22 cellular contexts compared by ENCODE assay signal in genomic region chr1:247089616-247090375, GRCh38.
"Had no signal": no experiment of that assay in that cellular context is flagged by ENCODE, and none has a peak within 500 bp of the region (broad histone marks: within the 10 kb centered on the region; RNA-seq: fewer than 3 reads in every experiment).

No MANE protein-coding gene starts in this region.

- H3K4me1 Mint-ChIP-seq: activated CD4-positive, alpha-beta T cell treated with anti-CD3 and anti-CD28 coated beads, Interleukin-2, amount 10 ng/mL, durations not matched to agents 7 days and 5 days; brain; natural killer cell; T-helper 17 cell had no signal

- H3K4me3 Mint-ChIP-seq: activated CD4-positive, alpha-beta T cell treated with anti-CD3 and anti-CD28 coated beads, Interleukin-2, amount 10 ng/mL, durations not matched to agents 7 days and 5 days; activated CD8-positive, alpha-beta T cell treated with anti-CD3 and anti-CD28 coated beads, Interleukin-2, amount 10 ng/mL, durations not matched to agents 7 days and 5 days; activated T-helper 1 cell treated with anti-CD3 and anti-CD28 coated beads, Interleukin-12 subunit alpha, Interleukin-12 subunit beta, Interleukin-2, Interleukin-4 antibody, amounts not matched to agents 30 ng/mL and 10 ng/mL and 1 ng/mL, durations not matched to agents 14 hours and 24 hours and 36 hours; brain; dendritic cell treated with granulocyte-macrophage colony-stimulating factor and Interleukin-4, amounts not matched to agents 40 ng/mL and 50 ng/mL, for 4 days; natural killer cell; stimulated activated naive CD8-positive, alpha-beta T cell treated with anti-CD3 and anti-CD28 coated beads, Interleukin-15, Interleukin-2, amounts not matched to agents 100 ng/mL and 50 ng/mL, for 24 hours; T-helper 17 cell had no signal

- H3K27ac Mint-ChIP-seq: activated CD4-positive, alpha-beta T cell treated with anti-CD3 and anti-CD28 coated beads, Interleukin-2, amount 10 ng/mL, durations not matched to agents 7 days and 5 days; activated CD8-positive, alpha-beta T cell treated with anti-CD3 and anti-CD28 coated beads, Interleukin-2, amount 10 ng/mL, durations not matched to agents 7 days and 5 days; activated naive CD4-positive, alpha-beta T cell treated with anti-CD3 and anti-CD28 coated beads, Interleukin-2, amount 50 U/mL, for 72 hours; activated T-helper 1 cell treated with anti-CD3 and anti-CD28 coated beads, Interleukin-12 subunit alpha, Interleukin-12 subunit beta, Interleukin-2, Interleukin-4 antibody, amounts not matched to agents 30 ng/mL and 10 ng/mL and 1 ng/mL, durations not matched to agents 14 hours and 24 hours and 36 hours; brain; dendritic cell treated with granulocyte-macrophage colony-stimulating factor and Interleukin-4, amounts not matched to agents 40 ng/mL and 50 ng/mL, for 4 days; natural killer cell; stimulated activated naive CD8-positive, alpha-beta T cell treated with anti-CD3 and anti-CD28 coated beads, Interleukin-15, Interleukin-2, amounts not matched to agents 100 ng/mL and 50 ng/mL, for 24 hours; T-helper 17 cell had no signal

- H3K9me3 ChIP-seq: neutrophil, pancreas, psoas muscle, right atrium auricular region, tibial artery had no signal

- H3K4me3 ChIP-seq: left lung, pancreas, psoas muscle, right atrium auricular region, tibial artery had no signal

- H3K27ac ChIP-seq: foreskin keratinocyte, left lung, neutrophil, pancreas, psoas muscle, right atrium auricular region, tibial artery had no signal

- H3K9me3 Mint-ChIP-seq: natural killer cell had no signal

- H3K36me3 Mint-ChIP-seq: activated naive CD4-positive, alpha-beta T cell treated with anti-CD3 and anti-CD28 coated beads, Interleukin-2, amount 50 U/mL, for 72 hours; natural killer cell had no signal

- H3K36me3 ChIP-seq: left lung, neutrophil, pancreas, right atrium auricular region, tibial artery had no signal

- H3K27me3 Mint-ChIP-seq: activated CD4-positive, alpha-beta T cell treated with anti-CD3 and anti-CD28 coated beads, Interleukin-2, amount 10 ng/mL, durations not matched to agents 7 days and 5 days; stimulated activated naive CD8-positive, alpha-beta T cell treated with anti-CD3 and anti-CD28 coated beads, Interleukin-15, Interleukin-2, amounts not matched to agents 100 ng/mL and 50 ng/mL, for 24 hours had no signal

- H3K4me1 ChIP-seq: foreskin keratinocyte, left lung, pancreas, psoas muscle, right atrium auricular region, tibial artery had no signal

- ATAC-seq: activated CD8-positive, alpha-beta T cell treated with anti-CD3 and anti-CD28 coated beads, Interleukin-2, amount 10 ng/mL, durations not matched to agents 7 days and 5 days; activated naive CD4-positive, alpha-beta T cell treated with anti-CD3 and anti-CD28 coated beads, Interleukin-2, amount 50 U/mL, for 72 hours; foreskin keratinocyte; left lung; pancreas; psoas muscle; T-helper 17 cell had no signal

- H3K27me3 ChIP-seq: foreskin keratinocyte, left lung, neutrophil, pancreas, right atrium auricular region, tibial artery had no signal

- DNase-seq: activated CD4-positive, alpha-beta T cell treated with anti-CD3 and anti-CD28 coated beads, Interleukin-2, amount 10 ng/mL, durations not matched to agents 7 days and 5 days; activated CD8-positive, alpha-beta T cell treated with anti-CD3 and anti-CD28 coated beads, Interleukin-2, amount 10 ng/mL, durations not matched to agents 7 days and 5 days; aorta; caudate nucleus; effector CD8-positive, alpha-beta T cell; foreskin keratinocyte; kidney glomerular epithelial cell; left lung; midbrain; natural killer cell; psoas muscle; stimulated activated CD4-positive, alpha-beta T cell treated with anti-CD3 and anti-CD28 coated beads, Interleukin-12 subunit alpha, Interleukin-12 subunit beta, amount 100 ng/mL, for 4 hours; T-helper 17 cell; tibial artery had no signal
